8 cellular contexts compared by ENCODE assay signal in the genomic region with DNA sequence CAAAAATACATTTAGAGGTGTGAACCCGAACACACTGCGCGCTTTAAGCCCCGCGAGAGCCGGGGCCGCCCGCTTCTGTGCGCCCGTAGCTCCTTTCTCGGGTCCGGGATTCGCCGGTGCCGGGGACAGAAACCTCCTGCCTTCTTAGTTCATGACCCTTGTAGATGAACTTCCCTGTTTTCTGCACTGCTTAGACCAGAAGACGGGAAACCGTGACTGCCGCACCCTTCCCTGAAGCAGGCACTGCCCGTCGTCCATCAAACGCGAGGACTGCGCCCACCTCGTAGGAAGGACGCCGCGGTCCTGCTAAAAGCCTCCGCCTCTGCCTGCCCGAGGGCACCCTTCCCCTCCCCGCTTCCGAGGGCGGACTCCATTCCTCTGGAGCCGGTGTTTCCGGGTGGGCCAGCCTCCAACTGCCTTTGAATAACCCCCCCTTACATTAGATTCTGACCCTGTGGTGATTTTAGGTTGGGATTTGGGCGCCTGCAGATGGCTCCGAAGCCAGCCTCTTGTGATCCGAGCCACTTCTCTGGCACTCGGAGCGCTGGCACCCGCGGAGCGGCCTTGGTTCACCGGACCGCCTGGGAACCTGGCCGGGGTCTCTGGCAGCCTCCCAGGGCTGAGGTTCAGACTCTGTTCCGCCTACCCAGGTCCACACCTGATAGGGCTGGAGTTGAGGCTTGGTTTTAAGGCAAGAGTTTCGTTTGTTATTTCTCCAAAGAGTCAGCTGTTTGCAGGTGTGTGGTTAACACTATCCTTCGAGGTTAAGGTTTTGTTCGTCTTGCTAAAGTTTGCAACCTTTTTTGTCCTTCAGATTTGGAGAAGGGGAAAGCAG. TPM values are rescaled to one million over a fixed set of nuclear protein-coding genes. Genes with fewer than 3 reads are reported as not detected.
DNase-seq lines count a peak whose midpoint lies in the region; ATAC-seq and TF ChIP-seq lines count a peak whose summit lies in the region.

No MANE protein-coding gene starts in this region.

- H2AFZ ChIP-seq in Karpas-422 (ENCODE audit: low read length), result peak overlapping the region; percentile 88; the same call in 1 of the 2 replicates
- peak overlapping the region; percentile 80 for H2AFZ ChIP-seq in neural progenitor cell (replicated peaks)

- H3K4me1 ChIP-seq in Karpas-422 (ENCODE audit: low read length), result peaks cover 43% of the 10 kb centered on the region
- H3K4me1 ChIP-seq in neural progenitor cell, result peaks cover 11% of the 10 kb centered on the region

- H3K4me3 Mint-ChIP-seq in activated T-cell treated with anti-CD3 and anti-CD28 coated beads, Interleukin-2, amount 50 U/mL, for 4 hours, result peak overlapping the region; percentile 85
- H3K4me3 Mint-ChIP-seq in neural progenitor cell, result peak overlapping the region; percentile 86

- H3K9me3 ChIP-seq in Karpas-422 (ENCODE audit: low read length), result no peaks in the 10 kb centered on the region
- no peaks in the 10 kb centered on the region for H3K9me3 ChIP-seq in neural progenitor cell (ENCODE audit: low read depth)

- H3K4me3 ChIP-seq in Karpas-422 (ENCODE audit: low read length), result peak overlapping the region; percentile 93
- H3K4me3 ChIP-seq in neural progenitor cell, result peak overlapping the region; percentile 67

- H4K20me1 ChIP-seq in Karpas-422 (ENCODE audit: insufficient read depth, low read depth, low read length) (peaks cover 33% of the 10 kb centered on the region), neural progenitor cell (ENCODE audit: low read depth) (peaks cover 34% of the 10 kb centered on the region)

- H3K79me2 ChIP-seq in Karpas-422 (ENCODE audit: low read length) (peaks cover 34% of the 10 kb centered on the region), neural progenitor cell (ENCODE audit: low read depth) (peaks cover 35% of the 10 kb centered on the region)

- no peaks in the 10 kb centered on the region for H3K9me2 ChIP-seq in Karpas-422 (replicated peaks; ENCODE audit: insufficient read depth, low read length)

- H3K36me3 ChIP-seq in Karpas-422 (ENCODE audit: insufficient read depth, low read length), result no peaks in the 10 kb centered on the region
- no peaks in the 10 kb centered on the region for H3K36me3 ChIP-seq in neural progenitor cell

- peak overlapping the region; percentile 83 for H3K9ac ChIP-seq in Karpas-422 (ENCODE audit: low read length)
- no peak overlapping the region for H3K9ac ChIP-seq in neural progenitor cell

- H3K27ac ChIP-seq in Karpas-422 (ENCODE audit: low read length) (no peak overlapping the region), neural progenitor cell (no peak overlapping the region)

- TF ChIP-seq CTCF in neural progenitor cell (IDR thresholded peaks at IDR 0.05), result no peak

- ATAC-seq in activated T-cell treated with anti-CD3 and anti-CD28 coated beads, Interleukin-2, amount 50 U/mL, for 4 hours, result no peak
- ATAC-seq in GM18861 (IDR thresholded peaks at IDR 0.05; ENCODE audit: unreplicated experiment), result no peak

- H3K27ac Mint-ChIP-seq in neural progenitor cell, result no peak overlapping the region

- peak overlapping the region; percentile 100 for H3K4me2 ChIP-seq in Karpas-422 (ENCODE audit: low read depth, low read length, poor library complexity, severe bottlenecking)
- H3K4me2 ChIP-seq in neural progenitor cell, result peak overlapping the region; percentile 92

- H3K27me3 Mint-ChIP-seq in activated T-cell treated with anti-CD3 and anti-CD28 coated beads, Interleukin-2, amount 50 U/mL, for 4 hours (ENCODE audit: low read depth), result no peaks in the 10 kb centered on the region
- H3K27me3 Mint-ChIP-seq in neural progenitor cell (ENCODE audit: insufficient read depth, low read depth), result peaks cover 32% of the 10 kb centered on the region

- H3K9me3 Mint-ChIP-seq in activated T-cell treated with anti-CD3 and anti-CD28 coated beads, Interleukin-2, amount 50 U/mL, for 4 hours, result no peaks in the 10 kb centered on the region
- H3K9me3 Mint-ChIP-seq in neural progenitor cell, result no peaks in the 10 kb centered on the region

- H3K27me3 ChIP-seq in Karpas-422 (ENCODE audit: low read length), result no peaks in the 10 kb centered on the region
- peaks cover 39% of the 10 kb centered on the region for H3K27me3 ChIP-seq in neural progenitor cell

- H3F3A ChIP-seq in neural progenitor cell (ENCODE audit: low read depth), result peaks cover 16% of the 10 kb centered on the region

- H3K4me1 Mint-ChIP-seq in activated T-cell treated with anti-CD3 and anti-CD28 coated beads, Interleukin-2, amount 50 U/mL, for 4 hours (ENCODE audit: low read depth), result peaks cover 45% of the 10 kb centered on the region
- peaks cover 27% of the 10 kb centered on the region for H3K4me1 Mint-ChIP-seq in neural progenitor cell

- H3K36me3 Mint-ChIP-seq in activated T-cell treated with anti-CD3 and anti-CD28 coated beads, Interleukin-2, amount 50 U/mL, for 4 hours (ENCODE audit: insufficient read depth), result no peaks in the 10 kb centered on the region
- peaks cover 3% of the 10 kb centered on the region for H3K36me3 Mint-ChIP-seq in neural progenitor cell

- DNase-seq in NCI-H1105 treated with DMSO at 0.1 percent for 48 hours (lab: John Stamatoyannopoulos, UW), result peak; percentile 33
- DNase-seq in NCI-H1105 (lab: John Stamatoyannopoulos, UW), result no peak
- DNase-seq in Karpas-422, result no peak
- DNase-seq in activated T-cell treated with anti-CD3 and anti-CD28 coated beads, Interleukin-2, amount 50 U/mL, for 4 hours, result no peak
- DNase-seq in foreskin melanocyte, result peak; percentile 35
- DNase-seq in neural progenitor cell (ENCODE audit: low spot score), result peak; percentile 49
- DNase-seq in SHP77 (lab: John Stamatoyannopoulos, UW), result no peak

RNA-seq across cellular contexts. Expression of gene PTTG1IP, which starts 1.2 kb away (rescaled TPM):
- total RNA-seq in Karpas-422 (2014; rRNA removed; shearing (Covaris generic); ENCODE audit: low replicate concordance), result 37.8 and 44.7 TPM in 2 replicates
- 10 to 100 TPM; 33.8 to 37.6 (median 34.6) TPM for total RNA-seq in activated T-cell treated with anti-CD3 and anti-CD28 coated beads, Interleukin-2, amount 50 U/mL, for 4 hours
- total RNA-seq in neural progenitor cell (ENCODE audit: low replicate concordance), result 162 and 192 TPM in 2 replicates

RNA-seq across cellular contexts. Expression of gene ITGB2, which starts 46.0 kb away (rescaled TPM):
- total RNA-seq in Karpas-422 (2014; rRNA removed; shearing (Covaris generic); ENCODE audit: low replicate concordance), result 252 and 484 TPM in 2 replicates
- total RNA-seq in activated T-cell treated with anti-CD3 and anti-CD28 coated beads, Interleukin-2, amount 50 U/mL, for 4 hours, result 100 to 1,000 TPM; 175 to 195 (median 180) TPM
- 0.09 TPM in 1 of 2 replicates, not detected in the other for total RNA-seq in neural progenitor cell (ENCODE audit: low replicate concordance)

RNA-seq across cellular contexts. Expression of gene SUMO3, which starts 56.9 kb away (rescaled TPM):
- total RNA-seq in Karpas-422 (2014; rRNA removed; shearing (Covaris generic); ENCODE audit: low replicate concordance), result 70.3 and 80.3 TPM in 2 replicates
- total RNA-seq in activated T-cell treated with anti-CD3 and anti-CD28 coated beads, Interleukin-2, amount 50 U/mL, for 4 hours, result 100 to 1,000 TPM in 1 of 3 donors, 10 to 100 TPM in 2; 87.0 to 107 (median 93.4) TPM
- 117 and 135 TPM in 2 replicates for total RNA-seq in neural progenitor cell (ENCODE audit: low replicate concordance)

Comparison
In these comparisons a context has a peak if more than half of its experiments do, and no peak if none do; other contexts are left out.
1. DNase-seq: peak in NCI-H1105 treated with DMSO at 0.1 percent for 48 hours (single experiment), foreskin melanocyte (single experiment) and neural progenitor cell (single experiment); none in NCI-H1105 (single experiment), Karpas-422 (single experiment), activated T-cell treated with anti-CD3 and anti-CD28 coated beads, Interleukin-2, amount 50 U/mL, for 4 hours (single experiment) and SHP77 (0 of 2).
2. RNA of gene ITGB2, which starts 46.0 kb away (total RNA-seq): 252 to 484 TPM in Karpas-422 and 175 to 195 TPM in activated T-cell treated with anti-CD3 and anti-CD28 coated beads, Interleukin-2, amount 50 U/mL, for 4 hours; 0.09 TPM in neural progenitor cell; every median in the first group is over 100 times any median in the second.